8 cellular contexts compared by ENCODE assay signal in the genomic region with DNA sequence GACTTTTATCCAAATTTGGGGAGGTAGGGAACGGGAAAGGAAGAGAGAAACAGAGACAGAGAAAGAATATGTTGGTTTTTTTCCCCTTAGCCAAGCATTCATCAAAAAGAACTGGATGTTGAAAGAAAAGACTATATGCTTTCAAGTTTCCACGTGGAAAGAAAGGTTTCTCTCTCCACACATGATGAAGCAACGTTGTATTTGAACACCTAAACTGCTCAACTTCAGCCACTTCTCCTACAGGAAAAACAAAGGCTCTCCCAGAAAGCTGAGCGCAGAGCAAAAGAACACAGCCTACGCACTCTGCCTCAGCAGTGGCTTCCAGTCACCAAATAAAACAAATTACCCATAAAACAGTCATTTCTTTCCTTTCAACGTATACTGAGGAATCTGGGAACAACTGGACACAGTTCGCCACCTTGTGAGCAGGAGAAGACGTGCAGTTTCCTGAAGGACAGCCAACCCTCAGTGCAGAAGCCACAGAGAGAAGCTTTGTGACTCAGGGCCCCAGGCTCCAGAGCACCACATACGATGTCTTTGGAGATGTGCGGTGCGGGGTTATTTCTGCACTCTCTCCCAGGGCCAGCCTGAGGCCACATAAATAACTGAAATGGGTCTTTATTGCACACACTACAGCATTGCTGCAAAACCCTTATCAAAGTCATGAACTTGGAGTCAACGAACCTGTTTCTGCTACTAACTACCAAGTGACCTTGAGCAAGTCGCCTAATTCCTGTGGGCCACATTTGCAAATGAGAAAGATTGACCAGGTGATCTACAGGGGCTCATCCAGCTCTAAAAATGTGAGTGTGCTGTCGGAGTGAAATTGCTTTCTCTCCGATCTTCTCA. TPM values are rescaled to one million over a fixed set of nuclear protein-coding genes. Genes with fewer than 3 reads are reported as not detected.
DNase-seq lines count a peak whose midpoint lies in the region; ATAC-seq and TF ChIP-seq lines count a peak whose summit lies in the region.

No MANE protein-coding gene starts in this region.

- no peaks in the 10 kb centered on the region for H3K79me2 ChIP-seq in OCI-LY3 (ENCODE audit: low read length)

- POLR2A ChIA-PET in CD8-positive, alpha-beta T cell (lab: Charles Lee): no interaction called here

- peak; percentile 4 for DNase-seq in NK-92 treated with Interleukin-12 subunit alpha and Interleukin-12 subunit beta, amount 100 ng/mL, for 24 hours (lab: John Stamatoyannopoulos, UW)
- DNase-seq in NK-92 (lab: John Stamatoyannopoulos, UW; ENCODE audit: unreplicated experiment) (no peak), choroid plexus epithelial cell (ENCODE audit: low read depth) (peak; percentile 56), neural crest cell (ENCODE audit: low read depth, low spot score) (peak; percentile 29)
- no peak for DNase-seq in CD8-positive, alpha-beta T cell

- no peaks in the 10 kb centered on the region for H3K36me3 ChIP-seq in OCI-LY3 (replicated peaks; ENCODE audit: low read depth, low read length)
- H3K36me3 ChIP-seq in CD8-positive, alpha-beta T cell (ENCODE audit: insufficient read depth, low read length): no peaks in the 10 kb centered on the region

- ATAC-seq in GM19397 (IDR thresholded peaks at IDR 0.05; ENCODE audit: unreplicated experiment): peak; percentile 78
- peak; percentile 58 for ATAC-seq in HG03521 (IDR thresholded peaks at IDR 0.05; ENCODE audit: unreplicated experiment)
- ATAC-seq in CD8-positive, alpha-beta T cell: no peak

- H3K27ac Mint-ChIP-seq in neural crest cell (ENCODE audit: unreplicated experiment): no peak overlapping the region
- H3K27ac Mint-ChIP-seq in CD8-positive, alpha-beta T cell: no peak overlapping the region

- no peak overlapping the region for H3K4me3 Mint-ChIP-seq in neural crest cell
- H3K4me3 Mint-ChIP-seq in CD8-positive, alpha-beta T cell: no peak overlapping the region

- CTCF ChIA-PET in CD8-positive, alpha-beta T cell (lab: Charles Lee): interaction anchor here (0.5 kb wide), 1 partner anchor 852 kb away, joined by 3 read pairs; no protein-coding TSS in a partner anchor

- no peaks in the 10 kb centered on the region for H4K20me1 ChIP-seq in OCI-LY3 (ENCODE audit: insufficient read depth, low read length)

- H3K27me3 ChIP-seq in OCI-LY3 (ENCODE audit: low read depth, low read length): peaks cover 25% of the 10 kb centered on the region
- H3K27me3 ChIP-seq in CD8-positive, alpha-beta T cell (ENCODE audit: insufficient read depth, low read length): no peaks in the 10 kb centered on the region

- peak overlapping the region; percentile 11; the same call in 1 of the 2 replicates for H3K9ac ChIP-seq in OCI-LY3 (ENCODE audit: low read length)

- intact Hi-C loops in CD8-positive, alpha-beta T cell (cut with DNase I, micrococcal nuclease): no loop called here

- H3K9me3 Mint-ChIP-seq in neural crest cell: no peaks in the 10 kb centered on the region
- H3K9me3 Mint-ChIP-seq in CD8-positive, alpha-beta T cell: no peaks in the 10 kb centered on the region

- H3K4me1 ChIP-seq in OCI-LY3 (ENCODE audit: low read length): peaks cover 14% of the 10 kb centered on the region
- no peaks in the 10 kb centered on the region for H3K4me1 ChIP-seq in CD8-positive, alpha-beta T cell (ENCODE audit: insufficient read depth, low read length)

- H3K9me3 ChIP-seq in OCI-LY3 (ENCODE audit: insufficient read depth, low read length): no peaks in the 10 kb centered on the region
- H3K9me3 ChIP-seq in CD8-positive, alpha-beta T cell (ENCODE audit: low read length): no peaks in the 10 kb centered on the region

- H3K4me3 ChIP-seq in OCI-LY3 (ENCODE audit: low read length) (peak overlapping the region; percentile 24), choroid plexus epithelial cell (ENCODE audit: low read depth, low read length) (no peak overlapping the region)
- H3K4me3 ChIP-seq in CD8-positive, alpha-beta T cell (ENCODE audit: low read depth, low read length): no peak overlapping the region

- peak overlapping the region; percentile 15; the same call in 1 of the 2 replicates for H2AFZ ChIP-seq in OCI-LY3 (ENCODE audit: low read depth, low read length)

- peaks cover 7% of the 10 kb centered on the region for H3K4me1 Mint-ChIP-seq in neural crest cell
- H3K4me1 Mint-ChIP-seq in CD8-positive, alpha-beta T cell (ENCODE audit: low read depth): peaks cover 5% of the 10 kb centered on the region

- H3K27me3 Mint-ChIP-seq in neural crest cell (ENCODE audit: low read depth): no peaks in the 10 kb centered on the region
- H3K27me3 Mint-ChIP-seq in CD8-positive, alpha-beta T cell (ENCODE audit: low read depth): peaks cover 21% of the 10 kb centered on the region

- TF ChIP-seq CTCF in OCI-LY3 (IDR thresholded peaks at IDR 0.05; ENCODE audit: low read depth, low read length) (peak; percentile 89), choroid plexus epithelial cell (conservative IDR thresholded peaks at IDR 0.05; ENCODE audit: low read depth, low read length) (peak; percentile 61), neural crest cell (conservative IDR thresholded peaks at IDR 0.05) (peak; percentile 68)
- no peak for TF ChIP-seq CTCF in CD8-positive, alpha-beta T cell (IDR thresholded peaks at IDR 0.05)

- H3K36me3 Mint-ChIP-seq in neural crest cell (ENCODE audit: low read depth): no peaks in the 10 kb centered on the region
- H3K36me3 Mint-ChIP-seq in CD8-positive, alpha-beta T cell: no peaks in the 10 kb centered on the region

- peak overlapping the region; percentile 59 for H3K4me2 ChIP-seq in OCI-LY3 (ENCODE audit: low read length)

- no peak overlapping the region for H3K27ac ChIP-seq in OCI-LY3 (ENCODE audit: low read length)
- no peak overlapping the region for H3K27ac ChIP-seq in CD8-positive, alpha-beta T cell (ENCODE audit: low read depth, low read length)

RNA-seq across cellular contexts. Expression of gene IL17F, which starts 10.1 kb away (rescaled TPM):
- not detected in 2 replicates for total RNA-seq in neural crest cell
- total RNA-seq in CD8-positive, alpha-beta T cell: not detected

RNA-seq across cellular contexts. Expression of gene IL17A, which starts 48.0 kb away (rescaled TPM):
- total RNA-seq in neural crest cell: not detected in 2 replicates
- not detected for total RNA-seq in CD8-positive, alpha-beta T cell

RNA-seq across cellular contexts. Expression of gene MCM3, which starts 50.3 kb away (rescaled TPM):
- 210 and 211 TPM in 2 replicates for total RNA-seq in neural crest cell
- total RNA-seq in CD8-positive, alpha-beta T cell: 1 to 10 TPM; 6.2 to 6.8 TPM

Comparison
In these comparisons a context has a peak if more than half of its experiments do, and no peak if none do; other contexts are left out.
1. DNase-seq: peak in NK-92 treated with Interleukin-12 subunit alpha and Interleukin-12 subunit beta, amount 100 ng/mL, for 24 hours (single experiment), choroid plexus epithelial cell (single experiment) and neural crest cell (single experiment); none in NK-92 (single experiment) and CD8-positive, alpha-beta T cell (0 of 7).
2. RNA of gene MCM3, which starts 50.3 kb away (total RNA-seq): 210 to 211 TPM in neural crest cell; 6.2 to 6.8 TPM in CD8-positive, alpha-beta T cell; every median in the first group is over 10 times any median in the second.